In the genomic region with DNA sequence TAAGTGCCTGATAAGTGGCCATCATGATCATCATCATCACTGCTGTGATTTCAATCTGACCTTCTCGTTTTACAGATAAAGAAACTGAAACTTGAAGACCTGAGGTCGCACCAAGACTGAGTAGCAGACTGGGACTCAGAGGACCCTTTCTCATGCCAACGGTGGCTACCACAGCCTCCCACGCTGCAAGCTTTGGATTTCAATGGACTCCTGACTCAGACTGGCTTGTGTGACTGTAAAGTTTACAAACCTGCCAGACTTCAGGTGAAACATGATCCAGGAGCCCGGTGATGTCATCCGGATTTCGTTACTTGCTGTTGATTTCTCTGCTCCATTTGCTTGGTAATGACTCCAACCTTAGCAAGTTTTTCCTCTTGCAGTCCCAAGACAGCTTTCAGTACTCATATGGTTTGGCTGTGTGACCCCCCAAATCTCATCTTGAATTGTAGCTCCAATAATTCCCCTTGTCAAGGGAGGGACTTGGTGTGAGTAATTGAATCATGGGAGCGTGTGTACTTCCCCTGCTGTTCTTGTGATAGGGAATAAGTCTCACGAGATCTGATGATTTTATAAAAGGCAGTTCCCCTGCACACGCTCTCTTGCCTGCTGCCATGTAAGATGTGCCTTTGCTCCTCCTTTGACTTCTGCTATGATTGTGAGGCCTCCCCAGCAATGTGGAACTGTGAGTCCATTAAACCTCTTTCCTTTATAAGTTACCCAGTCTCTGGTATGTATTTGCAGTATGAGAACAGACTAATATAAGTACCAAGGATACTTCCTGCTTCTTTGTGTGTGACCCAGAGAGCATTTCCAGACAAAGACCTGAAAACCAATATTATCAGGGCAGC, we compare ENCODE assay signal across 19 cellular contexts. TPM values are rescaled to one million over a fixed set of nuclear protein-coding genes. Genes with fewer than 3 reads are reported as not detected.
A peak's percentile ranks its signal among the peaks of the same experiment; 100 is the strongest.
DNase-seq lines count a peak whose midpoint lies in the region; ATAC-seq and TF ChIP-seq lines count a peak whose summit lies in the region.
"Had no signal": no experiment of that assay in that cellular context is flagged by ENCODE, and none has a peak within 500 bp of the region (broad histone marks: within the 10 kb centered on the region; RNA-seq: fewer than 3 reads in every experiment).

No MANE protein-coding gene starts in this region.

- no peak for TF ChIP-seq CTCF in epithelial cell of proximal tubule (conservative IDR thresholded peaks at IDR 0.05; ENCODE audit: low read depth, low read length)
- TF ChIP-seq CTCF in gastrocnemius medialis (IDR thresholded peaks at IDR 0.05 in 4 of 5, conservative IDR thresholded peaks at IDR 0.05 in 1 of 5): no peak
- no peak for TF ChIP-seq CTCF in progenitor cell of endocrine pancreas (IDR thresholded peaks at IDR 0.05; ENCODE audit: unreplicated experiment)

- H3K27me3 ChIP-seq in MG63 (no peaks in the 10 kb centered on the region; the same call in 1 of the 2 replicates), gastrocnemius medialis (no peaks in the 10 kb centered on the region)
- H3K27me3 ChIP-seq: colonic mucosa, neural progenitor cell had no signal

- H3K4me3 ChIP-seq in MG63 (no peak overlapping the region), epithelial cell of proximal tubule (ENCODE audit: low read depth, low read length) (no peak overlapping the region), gastrocnemius medialis (no peak overlapping the region)
- H3K4me3 ChIP-seq: colonic mucosa, esophagus squamous epithelium, lung, neural progenitor cell had no signal

- peaks cover 2% of the 10 kb centered on the region for H3K36me3 Mint-ChIP-seq in progenitor cell of endocrine pancreas (ENCODE audit: insufficient read depth)
- H3K36me3 Mint-ChIP-seq: activated CD4-positive, alpha-beta memory T cell treated with anti-CD3 and anti-CD28 coated beads for 36 hours had no signal

- peaks cover 39% of the 10 kb centered on the region for H3K27me3 Mint-ChIP-seq in progenitor cell of endocrine pancreas

- in situ Hi-C loops in gastrocnemius medialis (cut with MboI; ENCODE audit: low sequenced_read_pairs in 4 of 4): no loop called here

- intact Hi-C loops in gastrocnemius medialis (cut with DNase I; ENCODE audit: low total_unique reads): loop anchor here (1.0 kb wide), 1 partner anchor 25 kb away; no protein-coding TSS in a partner anchor

- H3K27ac ChIP-seq in gastrocnemius medialis: peak overlapping the region; percentile 57 to 72 (median 64)
- H3K27ac ChIP-seq: colonic mucosa, KMS-11, neural progenitor cell had no signal

- no peaks in the 10 kb centered on the region for H3K36me3 ChIP-seq in MG63
- H3K36me3 ChIP-seq in gastrocnemius medialis: no peaks in the 10 kb centered on the region
- H3K36me3 ChIP-seq: colonic mucosa, esophagus squamous epithelium, neural progenitor cell had no signal

- peak; percentile 95 for ATAC-seq in gastrocnemius medialis

- DNase-seq in DMS79 treated with DMSO at 0.1 percent for 48 hours (lab: John Stamatoyannopoulos, UW): peak; percentile 7
- DNase-seq in DMS79 (lab: John Stamatoyannopoulos, UW): no peak
- peak; percentile 80 for DNase-seq in MG63
- DNase-seq in epithelial cell of proximal tubule (ENCODE audit: low read depth): peak; percentile 94
- peak; percentile 42 to 64 for DNase-seq in gastrocnemius medialis
- no peak for DNase-seq in progenitor cell of endocrine pancreas (ENCODE audit: low spot score, unreplicated experiment)
- no peak for DNase-seq in COLO668 (lab: John Stamatoyannopoulos, UW; ENCODE audit: unreplicated experiment)
- DNase-seq in NCI-H1417 (lab: John Stamatoyannopoulos, UW): no peak
- DNase-seq: activated CD4-positive, alpha-beta memory T cell treated with anti-CD3 and anti-CD28 coated beads for 36 hours; colonic mucosa; esophagus squamous epithelium; NCI-H146; SIG-M5; small intestine; T1000 had no signal

- peaks cover 4 to 7% of the 10 kb centered on the region in 2 donors for H3K4me1 ChIP-seq in gastrocnemius medialis
- H3K4me1 ChIP-seq: colonic mucosa had no signal

- no peak overlapping the region for H3K4me3 Mint-ChIP-seq in progenitor cell of endocrine pancreas (ENCODE audit: low read depth)
- H3K4me3 Mint-ChIP-seq: activated CD4-positive, alpha-beta memory T cell treated with anti-CD3 and anti-CD28 coated beads for 36 hours; neural progenitor cell; stimulated activated naive CD8-positive, alpha-beta T cell treated with anti-CD3 and anti-CD28 coated beads, Interleukin-15, Interleukin-2, amounts not matched to agents 100 ng/mL and 50 ng/mL, for 24 hours had no signal

- H3K27ac Mint-ChIP-seq in progenitor cell of endocrine pancreas: no peak overlapping the region
- H3K27ac Mint-ChIP-seq: activated CD4-positive, alpha-beta memory T cell treated with anti-CD3 and anti-CD28 coated beads for 36 hours; neural progenitor cell; stimulated activated naive CD8-positive, alpha-beta T cell treated with anti-CD3 and anti-CD28 coated beads, Interleukin-15, Interleukin-2, amounts not matched to agents 100 ng/mL and 50 ng/mL, for 24 hours had no signal

- H3K4me1 Mint-ChIP-seq in progenitor cell of endocrine pancreas (ENCODE audit: low read depth): peaks cover 5% of the 10 kb centered on the region

- H3K9me3 ChIP-seq in MG63: peaks cover 5% of the 10 kb centered on the region
- H3K9me3 ChIP-seq in gastrocnemius medialis: no peaks in the 10 kb centered on the region
- H3K9me3 ChIP-seq: colonic mucosa had no signal

- TF ChIP-seq POLR2A in gastrocnemius medialis (IDR thresholded peaks at IDR 0.05): peak in 1 of 2 donors; percentile 33

- H3K9me3 Mint-ChIP-seq in progenitor cell of endocrine pancreas (ENCODE audit: low read depth): peaks cover 8% of the 10 kb centered on the region
- H3K9me3 Mint-ChIP-seq: stimulated activated naive CD8-positive, alpha-beta T cell treated with anti-CD3 and anti-CD28 coated beads, Interleukin-15, Interleukin-2, amounts not matched to agents 100 ng/mL and 50 ng/mL, for 24 hours had no signal

RNA-seq across cellular contexts. Expression of a gene that starts 26.7 kb away (rescaled TPM):
- 0.16 TPM in 1 of 2 replicates, not detected in the other for total RNA-seq in MG63 (2014; rRNA removed; shearing (Covaris generic); ENCODE audit: low replicate concordance)
- 0.72 and 2.2 TPM in 2 replicates for total RNA-seq in epithelial cell of proximal tubule
- 1 to 10 TPM in 2 of 4 donors, under 1 TPM in 2; 0.39 to 3.8 (median 1.4) TPM for total RNA-seq in gastrocnemius medialis
- not detected in 2 replicates for total RNA-seq in progenitor cell of endocrine pancreas
- total RNA-seq: activated CD4-positive, alpha-beta memory T cell treated with anti-CD3 and anti-CD28 coated beads for 36 hours; colonic mucosa had no signal

Comparison
In these comparisons a context has a peak if more than half of its experiments do, and no peak if none do; other contexts are left out.
1. DNase-seq: peak in DMS79 treated with DMSO at 0.1 percent for 48 hours (single experiment), MG63 (single experiment), epithelial cell of proximal tubule (single experiment) and gastrocnemius medialis (2 of 2); none in DMS79 (single experiment), progenitor cell of endocrine pancreas (single experiment), COLO668 (single experiment) and NCI-H1417 (0 of 3).